ENCODE assay signal across 21 cellular contexts in genomic region chrX:14051416-14051815, GRCh38. TPM values are rescaled to one million over a fixed set of nuclear protein-coding genes. Genes with fewer than 3 reads are reported as not detected.
DNase-seq lines count a peak whose midpoint lies in the region; ATAC-seq and TF ChIP-seq lines count a peak whose summit lies in the region.
"Had no signal": no experiment of that assay in that cellular context is flagged by ENCODE, and none has a peak within 500 bp of the region (broad histone marks: within the 10 kb centered on the region; RNA-seq: fewer than 3 reads in every experiment).

No MANE protein-coding gene starts in this region.

- no peaks in the 10 kb centered on the region for H3K36me3 ChIP-seq in uterus
- H3K36me3 ChIP-seq: BLaER1 treated with 17β-estradiol and CSF1 and Interleukin-3, amounts not matched to agents 10 nM and 100 nM; esophagus squamous epithelium; Peyer's patch; upper lobe of right lung had no signal

- H3K4me3 Mint-ChIP-seq in activated CD4-positive, alpha-beta T cell treated with anti-CD3 and anti-CD28 coated beads, Interleukin-2, amount 10 ng/mL, durations not matched to agents 7 days and 5 days = no peak overlapping the region
- H3K4me3 Mint-ChIP-seq: dendritic cell treated with granulocyte-macrophage colony-stimulating factor and Interleukin-4, amounts not matched to agents 40 ng/mL and 50 ng/mL, for 4 days; IgD-negative memory B cell; naive thymus-derived CD8-positive, alpha-beta T cell had no signal

- DNase-seq in DMS153 treated with DMSO at 0.1 percent for 48 hours (lab: John Stamatoyannopoulos, UW; ENCODE audit: unreplicated experiment) = peak; percentile 21
- peak; percentile 15 for DNase-seq in NCI-H1694 (lab: John Stamatoyannopoulos, UW)
- peak; percentile 20 for DNase-seq in RKO (ENCODE audit: low spot score)
- DNase-seq in left colon = peak in 1 of 2 donors; percentile 13
- DNase-seq in uterus = no peak
- no peak for DNase-seq in NCI-H2029 treated with DMSO at 0.1 percent for 48 hours (lab: John Stamatoyannopoulos, UW)
- no peak for DNase-seq in AG20443 (ENCODE audit: low spot score)
- DNase-seq in activated CD4-positive, alpha-beta T cell treated with anti-CD3 and anti-CD28 coated beads, Interleukin-2, amount 10 ng/mL, durations not matched to agents 7 days and 5 days = no peak
- DNase-seq: activated CD4-positive, alpha-beta T cell treated with anti-CD3 and anti-CD28 coated beads, Interleukin-2, amount 50 U/mL, for 48 hours; activated effector memory CD4-positive, alpha-beta T cell treated with Interleukin-2 at 50 U/mL for 16 hours; aorta; esophagus squamous epithelium; naive thymus-derived CD8-positive, alpha-beta T cell; NCI-H187; Peyer's patch; stimulated activated CD4-positive, alpha-beta T cell treated with anti-CD3 and anti-CD28 coated beads, Interleukin-2, amount 100 ng/mL, for 48 hours; upper lobe of right lung had no signal

- H3K27ac Mint-ChIP-seq in activated CD4-positive, alpha-beta T cell treated with anti-CD3 and anti-CD28 coated beads, Interleukin-2, amount 10 ng/mL, durations not matched to agents 7 days and 5 days = no peak overlapping the region
- H3K27ac Mint-ChIP-seq: dendritic cell treated with granulocyte-macrophage colony-stimulating factor and Interleukin-4, amounts not matched to agents 40 ng/mL and 50 ng/mL, for 4 days; IgD-negative memory B cell; naive thymus-derived CD8-positive, alpha-beta T cell had no signal

- H3K9me3 Mint-ChIP-seq in activated CD4-positive, alpha-beta T cell treated with anti-CD3 and anti-CD28 coated beads, Interleukin-2, amount 10 ng/mL, durations not matched to agents 7 days and 5 days = no peaks in the 10 kb centered on the region
- H3K9me3 Mint-ChIP-seq: dendritic cell treated with granulocyte-macrophage colony-stimulating factor and Interleukin-4, amounts not matched to agents 40 ng/mL and 50 ng/mL, for 4 days; naive thymus-derived CD8-positive, alpha-beta T cell had no signal

- no peaks in the 10 kb centered on the region for H3K36me3 Mint-ChIP-seq in activated CD4-positive, alpha-beta T cell treated with anti-CD3 and anti-CD28 coated beads, Interleukin-2, amount 10 ng/mL, durations not matched to agents 7 days and 5 days (ENCODE audit: low read depth)
- H3K36me3 Mint-ChIP-seq: IgD-negative memory B cell; naive thymus-derived CD8-positive, alpha-beta T cell had no signal

- no peak for TF ChIP-seq CTCF in uterus (IDR thresholded peaks at IDR 0.05)

- H3K4me1 Mint-ChIP-seq in activated CD4-positive, alpha-beta T cell treated with anti-CD3 and anti-CD28 coated beads, Interleukin-2, amount 10 ng/mL, durations not matched to agents 7 days and 5 days = no peaks in the 10 kb centered on the region
- H3K4me1 Mint-ChIP-seq: IgD-negative memory B cell; naive thymus-derived CD8-positive, alpha-beta T cell had no signal

- no peaks in the 10 kb centered on the region for H3K4me1 ChIP-seq in uterus
- H3K4me1 ChIP-seq: BLaER1 treated with 17β-estradiol and CSF1 and Interleukin-3, amounts not matched to agents 10 nM and 100 nM; esophagus squamous epithelium; Peyer's patch; upper lobe of right lung had no signal

- H3K9me3 ChIP-seq in uterus = no peaks in the 10 kb centered on the region
- H3K9me3 ChIP-seq: Peyer's patch, upper lobe of right lung had no signal

- intact Hi-C loops in left colon (cut with DNase I, micrococcal nuclease) (loop anchor here in 1 of 2 donors (10.0 kb wide), 1 partner anchor 1093 kb away; no protein-coding TSS in a partner anchor), uterus (cut with DNase I; ENCODE audit: low total_unique reads) (no loop called here)

- ATAC-seq in left colon = peak; percentile 88
- ATAC-seq: left lobe of liver; naive thymus-derived CD8-positive, alpha-beta T cell; upper lobe of right lung had no signal

- H3K27me3 ChIP-seq in uterus = peaks cover 0 to 12% of the 10 kb centered on the region in 2 donors
- H3K27me3 ChIP-seq: esophagus squamous epithelium, Peyer's patch, upper lobe of right lung had no signal

- TF ChIP-seq POLR2A in uterus (IDR thresholded peaks at IDR 0.05) = no peak

- H3K27ac ChIP-seq in uterus = no peak overlapping the region
- H3K27ac ChIP-seq: BLaER1 treated with 17β-estradiol and CSF1 and Interleukin-3, amounts not matched to agents 10 nM and 100 nM; esophagus squamous epithelium; Peyer's patch; upper lobe of right lung had no signal

- CTCF ChIA-PET in activated CD4-positive, alpha-beta T cell treated with anti-CD3 and anti-CD28 coated beads, Interleukin-2, amount 10 ng/mL, durations not matched to agents 7 days and 5 days (lab: Charles Lee) = no interaction called here

- H3K27me3 Mint-ChIP-seq in activated CD4-positive, alpha-beta T cell treated with anti-CD3 and anti-CD28 coated beads, Interleukin-2, amount 10 ng/mL, durations not matched to agents 7 days and 5 days = peaks cover 16% of the 10 kb centered on the region

- H3K4me3 ChIP-seq in uterus = no peak overlapping the region
- H3K4me3 ChIP-seq: BLaER1 treated with 17β-estradiol and CSF1 and Interleukin-3, amounts not matched to agents 10 nM and 100 nM; esophagus squamous epithelium; Peyer's patch; upper lobe of right lung had no signal

- POLR2A ChIA-PET in activated CD4-positive, alpha-beta T cell treated with anti-CD3 and anti-CD28 coated beads, Interleukin-2, amount 10 ng/mL, durations not matched to agents 7 days and 5 days (lab: Charles Lee) = no interaction called here

RNA-seq across cellular contexts. Expression of gene GEMIN8, which starts 21.7 kb away (rescaled TPM):
- 10 to 100 TPM; 11.8 to 13.3 TPM for total RNA-seq in left colon
- 10 to 100 TPM; 20.0 to 59.1 (median 31.7) TPM for total RNA-seq in uterus
- total RNA-seq in activated CD4-positive, alpha-beta T cell treated with anti-CD3 and anti-CD28 coated beads, Interleukin-2, amount 10 ng/mL, durations not matched to agents 7 days and 5 days = 10 to 100 TPM; 17.4 to 17.5 TPM

Comparison
In these comparisons a context has a peak if more than half of its experiments do, and no peak if none do; other contexts are left out.
1. DNase-seq: peak in DMS153 treated with DMSO at 0.1 percent for 48 hours (single experiment), NCI-H1694 (single experiment) and RKO (single experiment); none in uterus (0 of 2), NCI-H2029 treated with DMSO at 0.1 percent for 48 hours (single experiment), AG20443 (single experiment) and activated CD4-positive, alpha-beta T cell treated with anti-CD3 and anti-CD28 coated beads, Interleukin-2, amount 10 ng/mL, durations not matched to agents 7 days and 5 days (single experiment).